18 cellular contexts compared by ENCODE assay signal in the genomic region with DNA sequence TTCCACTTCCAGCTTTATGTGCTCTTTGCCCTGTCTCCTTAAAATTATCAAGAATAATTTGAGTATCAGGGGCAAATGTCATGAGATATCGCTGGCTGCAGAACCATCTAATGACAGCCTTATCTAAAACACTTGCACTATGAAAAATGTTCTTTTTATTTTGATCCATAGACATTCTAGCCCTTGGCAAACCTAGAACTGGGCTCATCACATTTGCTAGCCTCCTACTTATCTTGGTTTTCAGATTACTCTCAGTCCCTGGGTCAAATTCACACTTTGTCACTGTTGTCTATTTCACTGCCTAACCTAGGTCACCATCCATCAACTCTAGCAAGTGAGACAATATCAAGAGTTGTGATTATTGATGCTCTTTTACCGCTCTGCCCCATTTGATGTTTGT.
"Had no signal": no experiment of that assay in that cellular context is flagged by ENCODE, and none has a peak within 500 bp of the region (broad histone marks: within the 10 kb centered on the region; RNA-seq: fewer than 3 reads in every experiment).

No MANE protein-coding gene starts in this region.

- H3K9me3 ChIP-seq: adrenal gland had no signal

- H3K27ac Mint-ChIP-seq: activated CD4-positive, alpha-beta T cell treated with anti-CD3 and anti-CD28 coated beads, Interleukin-2, amount 10 ng/mL, durations not matched to agents 7 days and 5 days; activated naive CD4-positive, alpha-beta T cell treated with anti-CD3 and anti-CD28 coated beads, Interleukin-2, amount 10 ng/mL, durations not matched to agents 7 days and 5 days; activated T-helper 17 cell treated with anti-CD3 and anti-CD28 coated beads, Interleukin-2, amount 50 U/mL, for 72 hours; neural progenitor cell; WTC11 had no signal

- H3K27me3 ChIP-seq: adrenal gland, esophagus muscularis mucosa, neural progenitor cell, stomach had no signal

- H3K27ac ChIP-seq: adrenal gland, esophagus muscularis mucosa, neural progenitor cell, parathyroid adenoma had no signal

- H3K4me3 ChIP-seq: adrenal gland, esophagus muscularis mucosa, neural progenitor cell, stomach had no signal

- H3K4me3 Mint-ChIP-seq: activated CD4-positive, alpha-beta T cell treated with anti-CD3 and anti-CD28 coated beads, Interleukin-2, amount 10 ng/mL, durations not matched to agents 7 days and 5 days; activated naive CD4-positive, alpha-beta T cell treated with anti-CD3 and anti-CD28 coated beads, Interleukin-2, amount 10 ng/mL, durations not matched to agents 7 days and 5 days; activated T-helper 17 cell treated with anti-CD3 and anti-CD28 coated beads, Interleukin-2, amount 50 U/mL, for 72 hours; brain; neural progenitor cell; WTC11 had no signal

- H3K36me3 ChIP-seq: adrenal gland, esophagus muscularis mucosa, stomach had no signal

- ATAC-seq: activated T-helper 17 cell treated with anti-CD3 and anti-CD28 coated beads, Interleukin-2, amount 50 U/mL, for 72 hours; left lobe of liver; WTC11 had no signal

- H3K4me1 Mint-ChIP-seq: activated CD4-positive, alpha-beta T cell treated with anti-CD3 and anti-CD28 coated beads, Interleukin-2, amount 10 ng/mL, durations not matched to agents 7 days and 5 days; activated naive CD4-positive, alpha-beta T cell treated with anti-CD3 and anti-CD28 coated beads, Interleukin-2, amount 10 ng/mL, durations not matched to agents 7 days and 5 days; activated T-helper 17 cell treated with anti-CD3 and anti-CD28 coated beads, Interleukin-2, amount 50 U/mL, for 72 hours had no signal

- DNase-seq: activated CD4-positive, alpha-beta T cell treated with anti-CD3 and anti-CD28 coated beads, Interleukin-2, amount 10 ng/mL, durations not matched to agents 7 days and 5 days; activated CD8-positive, alpha-beta memory T cell treated with anti-CD3 and anti-CD28 coated beads for 24 hours; activated naive CD4-positive, alpha-beta T cell treated with anti-CD3 and anti-CD28 coated beads, Interleukin-2, amount 10 ng/mL, durations not matched to agents 7 days and 5 days; adrenal gland; foreskin fibroblast; glutamatergic neuron; retina; stimulated activated CD4-positive, alpha-beta T cell treated with anti-CD3 and anti-CD28 coated beads, Interleukin-15, amount 100 ng/mL, for 24 hours; stimulated activated CD4-positive, alpha-beta T cell treated with anti-CD3 and anti-CD28 coated beads, Interleukin-4, amount 100 ng/mL, for 4 hours; stomach; trophoblast cell had no signal

- H3K4me1 ChIP-seq: parathyroid adenoma had no signal

- H3K36me3 Mint-ChIP-seq: activated naive CD4-positive, alpha-beta T cell treated with anti-CD3 and anti-CD28 coated beads, Interleukin-2, amount 10 ng/mL, durations not matched to agents 7 days and 5 days had no signal

- H3K27me3 Mint-ChIP-seq: activated T-helper 17 cell treated with anti-CD3 and anti-CD28 coated beads, Interleukin-2, amount 50 U/mL, for 72 hours; brain had no signal
